Comparison of ENCODE assay signal across 18 cellular contexts in the genomic region with DNA sequence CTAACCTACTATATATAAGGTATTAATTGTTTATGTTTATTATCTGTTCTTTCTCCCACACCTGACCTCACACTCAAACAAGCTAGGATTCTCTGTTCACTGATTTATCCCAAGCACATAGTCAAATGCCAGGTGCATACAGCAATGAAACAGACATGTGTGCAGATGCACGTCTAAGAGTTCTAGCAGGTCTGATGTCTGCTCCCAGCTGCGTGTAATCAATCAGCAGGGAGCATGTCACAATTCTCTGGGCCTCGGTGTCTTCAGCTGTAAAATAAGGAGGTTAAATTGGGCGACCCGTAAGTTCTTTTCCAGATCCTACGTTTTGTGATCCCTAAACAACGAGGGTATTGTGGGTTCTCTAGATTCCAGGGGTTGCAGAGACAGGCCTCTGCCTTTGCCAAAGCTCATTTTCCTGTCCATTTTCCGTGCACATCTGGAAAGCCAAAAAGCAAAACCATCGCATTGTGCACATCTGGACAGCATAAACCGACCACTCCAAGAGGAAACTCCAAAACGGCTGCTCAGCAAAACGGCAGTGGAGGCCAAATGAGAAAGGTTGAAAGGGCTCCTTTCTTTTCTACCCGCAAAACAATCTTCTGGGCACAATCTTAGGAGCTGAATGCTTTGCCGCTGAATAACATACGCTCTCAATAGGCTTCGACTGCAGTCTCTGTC.
DNase-seq lines count a peak whose midpoint lies in the region; ATAC-seq and TF ChIP-seq lines count a peak whose summit lies in the region.
"Had no signal": no experiment of that assay in that cellular context is flagged by ENCODE, and none has a peak within 500 bp of the region (broad histone marks: within the 10 kb centered on the region; RNA-seq: fewer than 3 reads in every experiment).

No MANE protein-coding gene starts in this region.

- H3K4me3 ChIP-seq in fibroblast of mammary gland (ENCODE audit: control insufficient read depth, low read depth, low read length) (no peak overlapping the region), sigmoid colon (no peak overlapping the region), stomach (no peak overlapping the region)
- H3K4me3 ChIP-seq: gastroesophageal sphincter, K562, right atrium auricular region, tibial artery had no signal

- no peak for ATAC-seq in HG02571 (IDR thresholded peaks at IDR 0.05; ENCODE audit: unreplicated experiment)
- ATAC-seq in GM19035 (IDR thresholded peaks at IDR 0.05; ENCODE audit: unreplicated experiment): no peak
- ATAC-seq: gastroesophageal sphincter; K562; stimulated activated naive B cell treated with anti-CD40 and anti-IgM and Interleukin-4, amounts not matched to agents 10 μg/mL and 1 μg/mL and 100 μg/mL, for 72 hours had no signal

- no peak for TF ChIP-seq POLR2A in sigmoid colon (IDR thresholded peaks at IDR 0.05)
- TF ChIP-seq POLR2A in stomach (IDR thresholded peaks at IDR 0.05): no peak

- H3K36me3 ChIP-seq in sigmoid colon (no peaks in the 10 kb centered on the region), stomach (no peaks in the 10 kb centered on the region)
- H3K36me3 ChIP-seq: gastroesophageal sphincter, right atrium auricular region had no signal

- H3K9me3 ChIP-seq in sigmoid colon (no peaks in the 10 kb centered on the region), stomach (no peaks in the 10 kb centered on the region)
- H3K9me3 ChIP-seq: gastroesophageal sphincter, right atrium auricular region, tibial artery had no signal

- peak; percentile 39 for DNase-seq in NCI-H510A treated with DMSO at 0.1 percent for 48 hours (lab: John Stamatoyannopoulos, UW)
- no peak for DNase-seq in NCI-H510A (lab: John Stamatoyannopoulos, UW)
- peak; percentile 22 for DNase-seq in NCI-H774 (lab: John Stamatoyannopoulos, UW)
- DNase-seq in fibroblast of mammary gland (ENCODE audit: low read depth): peak; percentile 49
- peak; percentile 34 for DNase-seq in sigmoid colon
- no peak for DNase-seq in stomach
- DNase-seq: ACHN; activated CD4-positive, alpha-beta T cell treated with anti-CD3 and anti-CD28 coated beads, Interleukin-2, amount 50 U/mL, for 48 hours; activated T-cell treated with anti-CD3 and anti-CD28 coated beads for 4 hours; CD8-positive, alpha-beta memory T cell; midbrain; stimulated activated naive B cell treated with anti-CD40 and anti-IgM and Interleukin-4, amounts not matched to agents 10 μg/mL and 1 μg/mL and 100 μg/mL, for 72 hours; tibial artery had no signal

- H3K4me1 ChIP-seq in sigmoid colon: no peaks in the 10 kb centered on the region
- H3K4me1 ChIP-seq in stomach: peaks cover 0 to 19% (median 13%) of the 10 kb centered on the region in 4 donors
- H3K4me1 ChIP-seq: gastroesophageal sphincter, right atrium auricular region had no signal

- H3K27ac ChIP-seq in sigmoid colon: no peak overlapping the region
- H3K27ac ChIP-seq in stomach: no peak overlapping the region
- H3K27ac ChIP-seq: gastroesophageal sphincter, right atrium auricular region, tibial artery had no signal

- H3K27me3 ChIP-seq in sigmoid colon (no peaks in the 10 kb centered on the region), stomach (no peaks in the 10 kb centered on the region)
- H3K27me3 ChIP-seq: gastroesophageal sphincter, right atrium auricular region, tibial artery had no signal

- intact Hi-C loops in sigmoid colon (cut with DNase I): no loop called here
- intact Hi-C loops in stomach (cut with DNase I; ENCODE audit: low total_unique reads): no loop called here

- 82% methylated on average over 16 of the region's 16 CpGs for WGBS in sigmoid colon, 2 donors
- WGBS in stomach, 5 donors: 53 to 62% (median 60%) methylated on average over 16 of the region's 16 CpGs

- no peak for TF ChIP-seq EP300 in sigmoid colon (IDR thresholded peaks at IDR 0.05)
- TF ChIP-seq EP300 in stomach (IDR thresholded peaks at IDR 0.05): no peak

- TF ChIP-seq CTCF in fibroblast of mammary gland (conservative IDR thresholded peaks at IDR 0.05; ENCODE audit: control insufficient read depth, insufficient read depth, low read depth, low read length) (no peak), sigmoid colon (IDR thresholded peaks at IDR 0.05) (no peak), stomach (IDR thresholded peaks at IDR 0.05) (no peak)

Comparison
In these comparisons a context has a peak if more than half of its experiments do, and no peak if none do; other contexts are left out.
1. DNase-seq: peak in NCI-H510A treated with DMSO at 0.1 percent for 48 hours (single experiment), NCI-H774 (single experiment), fibroblast of mammary gland (single experiment) and sigmoid colon (single experiment); none in NCI-H510A (single experiment) and stomach (single experiment).